Comparison of ENCODE assay signal across 20 cellular contexts in genomic region chr4:132275583-132276121, GRCh38.
"Had no signal": no experiment of that assay in that cellular context is flagged by ENCODE, and none has a peak within 500 bp of the region (broad histone marks: within the 10 kb centered on the region; RNA-seq: fewer than 3 reads in every experiment).

No MANE protein-coding gene starts in this region.

- DNase-seq: dermis blood vessel endothelial cell; effector memory CD4-positive, alpha-beta T cell; gastrocnemius medialis; head of caudate nucleus; natural killer cell; occipital lobe; right lobe of liver; small intestine; stimulated activated CD4-positive, alpha-beta T cell treated with anti-CD3 and anti-CD28 coated beads, Interleukin-15, amount 100 ng/mL, for 24 hours; stimulated activated CD4-positive, alpha-beta T cell treated with anti-CD3 and anti-CD28 coated beads, Interleukin-2, amount 100 ng/mL, for 48 hours; stimulated activated naive CD4-positive, alpha-beta T cell; stimulated activated naive CD8-positive, alpha-beta T cell treated with anti-CD3 and anti-CD28 coated beads, Interleukin-15, amount 100 ng/mL, for 72 hours; transverse colon; uterus had no signal

- H3K4me3 ChIP-seq: coronary artery, gastrocnemius medialis, lung, ovary, right lobe of liver, suprapubic skin, transverse colon, upper lobe of right lung, uterus had no signal

- ATAC-seq: gastrocnemius medialis; left lobe of liver; natural killer cell; right lobe of liver; stimulated activated naive CD8-positive, alpha-beta T cell treated with anti-CD3 and anti-CD28 coated beads, Interleukin-15, amount 100 ng/mL, for 72 hours; upper lobe of right lung had no signal

- H3K9me3 ChIP-seq: gastrocnemius medialis, ovary, right lobe of liver, suprapubic skin, transverse colon, upper lobe of right lung, uterus had no signal

- H3K27me3 ChIP-seq: gastrocnemius medialis, ovary, right lobe of liver, suprapubic skin, transverse colon, upper lobe of right lung, uterus had no signal

- H3K4me1 ChIP-seq: gastrocnemius medialis, right lobe of liver, suprapubic skin, transverse colon, upper lobe of right lung, uterus had no signal

- H3K27ac ChIP-seq: coronary artery, gastrocnemius medialis, ovary, right lobe of liver, suprapubic skin, transverse colon, upper lobe of right lung, uterus had no signal

- H3K36me3 ChIP-seq: gastrocnemius medialis, ovary, right lobe of liver, suprapubic skin, transverse colon, upper lobe of right lung, uterus had no signal
